Comparison of ENCODE assay signal across 8 cellular contexts in genomic region chr20:6768228-6769185, GRCh38. TPM values are rescaled to one million over a fixed set of nuclear protein-coding genes. Genes with fewer than 3 reads are reported as not detected.
DNase-seq lines count a peak whose midpoint lies in the region; ATAC-seq, FAIRE-seq and TF ChIP-seq lines count a peak whose summit lies in the region.

No MANE protein-coding gene starts in this region.

- H4K20me1 ChIP-seq in BLaER1 treated with 17β-estradiol and CSF1 and Interleukin-3, amounts not matched to agents 10 nM and 100 nM, result peaks cover 0 to 32% (median 6%) of the 10 kb centered on the region in 11 experiments; a peak in 8 of 22 replicates

- H3K4me1 Mint-ChIP-seq in MCF 10A (ENCODE audit: insufficient read depth, unreplicated experiment), result peaks cover 20% of the 10 kb centered on the region

- H3K27me3 Mint-ChIP-seq in MCF 10A (ENCODE audit: insufficient read depth, unreplicated experiment), result no peaks in the 10 kb centered on the region

- peak overlapping the region; percentile 84 to 100 (median 98) for H3K4me2 ChIP-seq in BLaER1 treated with 17β-estradiol and CSF1 and Interleukin-3, amounts not matched to agents 10 nM and 100 nM

- H3K4me3 ChIP-seq in BLaER1 treated with 17β-estradiol and CSF1 and Interleukin-3, amounts not matched to agents 10 nM and 100 nM, result peak overlapping the region; percentile 73 to 84 (median 76)
- H3K4me3 ChIP-seq in kidney (ENCODE audit: low read length in 2 of 2), result peak overlapping the region; percentile 60 to 69
- H3K4me3 ChIP-seq in stomach smooth muscle (ENCODE audit: low read length in 2 of 2), result peak overlapping the region; percentile 77 to 83

- no peaks in the 10 kb centered on the region for H3K9me3 Mint-ChIP-seq in MCF 10A (ENCODE audit: unreplicated experiment)

- H3K9ac ChIP-seq in BLaER1 treated with 17β-estradiol and CSF1 and Interleukin-3, amounts not matched to agents 10 nM and 100 nM, result peak overlapping the region; percentile 63 to 83 (median 77)
- H3K9ac ChIP-seq in kidney (ENCODE audit: low read length in 2 of 2) (peak overlapping the region; percentile 0 to 60), stomach smooth muscle (ENCODE audit: low read length in 2 of 2) (peak overlapping the region in 1 of 2 donors; percentile 26)

- H3K36me3 Mint-ChIP-seq in MCF 10A (ENCODE audit: insufficient read depth, unreplicated experiment), result no peaks in the 10 kb centered on the region

- BruUV-seq in MCF 10A (replicated peaks; lab: Mats Ljungman, UMichigan), result no TSS peak

- TF ChIP-seq CTCF in MCF 10A (IDR thresholded peaks at IDR 0.05; ENCODE audit: unreplicated experiment) (no peak), kidney (IDR thresholded peaks at IDR 0.05; ENCODE audit: borderline replicate concordance, extremely low read depth, insufficient read depth) (no peak)

- H3K4me1 ChIP-seq in BLaER1 treated with 17β-estradiol and CSF1 and Interleukin-3, amounts not matched to agents 10 nM and 100 nM, result peaks cover 11 to 40% (median 26%) of the 10 kb centered on the region in 10 experiments
- H3K4me1 ChIP-seq in kidney (ENCODE audit: control insufficient read depth in 1 of 2, insufficient read depth in 1 of 2, low read depth in 1 of 2, low read length in 2 of 2), result peaks cover 0 to 11% of the 10 kb centered on the region in 2 donors
- H3K4me1 ChIP-seq in stomach smooth muscle (ENCODE audit: control insufficient read depth, insufficient read depth, low read length), result peaks cover 16% of the 10 kb centered on the region

- FAIRE-seq in kidney (lab: Jason Lieb, UNC), result no peak

- peaks cover 38 to 53% (median 42%) of the 10 kb centered on the region in 11 experiments for H3K27me3 ChIP-seq in BLaER1 treated with 17β-estradiol and CSF1 and Interleukin-3, amounts not matched to agents 10 nM and 100 nM
- peaks cover 15 to 20% of the 10 kb centered on the region in 2 donors for H3K27me3 ChIP-seq in stomach smooth muscle (ENCODE audit: control insufficient read depth in 1 of 2, insufficient read depth in 2 of 2, low read length in 2 of 2)

- intact Hi-C loops in MCF 10A (cut with micrococcal nuclease) (loop anchor here (5.0 kb wide), 4 partner anchors 59 to 591 kb away; no protein-coding TSS in a partner anchor), kidney (cut with DNase I) (no loop called here)

- H3K4me3 Mint-ChIP-seq in MCF 10A (ENCODE audit: unreplicated experiment), result peak overlapping the region; percentile 86

- no peak overlapping the region for H3K27ac Mint-ChIP-seq in MCF 10A (ENCODE audit: low read depth, unreplicated experiment)

- 0 out of 22 replicates have a peak, but pooled peaks cover 0 to 7% (median 0%) of the 10 kb centered on the region in 11 experiments for H3K36me3 ChIP-seq in BLaER1 treated with 17β-estradiol and CSF1 and Interleukin-3, amounts not matched to agents 10 nM and 100 nM
- no peaks in the 10 kb centered on the region for H3K36me3 ChIP-seq in kidney (ENCODE audit: control insufficient read depth in 1 of 2, insufficient read depth in 2 of 2, low read length in 2 of 2)
- H3K36me3 ChIP-seq in stomach smooth muscle (ENCODE audit: control insufficient read depth in 2 of 2, insufficient read depth in 2 of 2, low read length in 2 of 2), result no peaks in the 10 kb centered on the region

- peak overlapping the region; percentile 26 to 74 (median 57); a peak in 17 of 22 replicates for H3K27ac ChIP-seq in BLaER1 treated with 17β-estradiol and CSF1 and Interleukin-3, amounts not matched to agents 10 nM and 100 nM
- H3K27ac ChIP-seq in kidney (ENCODE audit: low read depth in 2 of 2, low read length in 2 of 2), result peak overlapping the region; percentile 59 to 64
- no peak overlapping the region for H3K27ac ChIP-seq in stomach smooth muscle (ENCODE audit: low read length)

- POLR2A ChIA-PET in MCF 10A (lab: Yijun Ruan, JAX), result interaction anchor here (0.6 to 3.7 kb wide), 10 partner anchors 13 to 561 kb away, joined by 3 to 21 read pairs (median 4); no protein-coding TSS in a partner anchor

- peak; percentile 9 for ATAC-seq in HG02678 (IDR thresholded peaks at IDR 0.05; ENCODE audit: unreplicated experiment)
- no peak for ATAC-seq in GM21717 (IDR thresholded peaks at IDR 0.05; ENCODE audit: unreplicated experiment)

- CTCF ChIA-PET in MCF 10A (lab: Yijun Ruan, JAX), result interaction anchor here (0.6 to 2.5 kb wide), 24 partner anchors 25 to 1092 kb away, joined by 3 to 15 read pairs (median 4); no protein-coding TSS in a partner anchor

- DNase-seq in MCF 10A (ENCODE audit: unreplicated experiment), result peak; percentile 27
- peak; percentile 83 for DNase-seq in kidney
- DNase-seq in activated naive CD4-positive, alpha-beta T cell treated with anti-CD3 and anti-CD28 coated beads, Interleukin-2, amount 50 U/mL, for 16 hours, result no peak
- no peak for DNase-seq in NCI-H1436 (lab: John Stamatoyannopoulos, UW)

- no peaks in the 10 kb centered on the region for H3K9me3 ChIP-seq in BLaER1 treated with 17β-estradiol and CSF1 and Interleukin-3, amounts not matched to agents 10 nM and 100 nM (replicated peaks in 1 of 11)
- H3K9me3 ChIP-seq in kidney (ENCODE audit: control insufficient read depth in 1 of 2, low read length in 2 of 2) (no peaks in the 10 kb centered on the region), stomach smooth muscle (ENCODE audit: control insufficient read depth in 2 of 2, low read length in 2 of 2) (no peaks in the 10 kb centered on the region)

RNA-seq across cellular contexts. Expression of gene BMP2, which starts 1.0 kb away (rescaled TPM):
- total RNA-seq in MCF 10A (2022) (6.7 and 7.7 TPM in 2 replicates), kidney (8.7 TPM)
- polyA plus RNA-seq in kidney (ENCODE audit: insufficient read depth, low read depth, low replicate concordance), result 3.3 TPM

Comparison
In these comparisons a context has a peak if more than half of its experiments do, and no peak if none do; other contexts are left out.
1. DNase-seq: peak in MCF 10A (single experiment) and kidney (single experiment); none in activated naive CD4-positive, alpha-beta T cell treated with anti-CD3 and anti-CD28 coated beads, Interleukin-2, amount 50 U/mL, for 16 hours (single experiment) and NCI-H1436 (single experiment).
2. Peak in every context shown above with its lines, with median percentiles within 50 percentile points of each other: H3K4me3 ChIP-seq.